Comparison of ENCODE assay signal across 1 cellular context in the genomic region with DNA sequence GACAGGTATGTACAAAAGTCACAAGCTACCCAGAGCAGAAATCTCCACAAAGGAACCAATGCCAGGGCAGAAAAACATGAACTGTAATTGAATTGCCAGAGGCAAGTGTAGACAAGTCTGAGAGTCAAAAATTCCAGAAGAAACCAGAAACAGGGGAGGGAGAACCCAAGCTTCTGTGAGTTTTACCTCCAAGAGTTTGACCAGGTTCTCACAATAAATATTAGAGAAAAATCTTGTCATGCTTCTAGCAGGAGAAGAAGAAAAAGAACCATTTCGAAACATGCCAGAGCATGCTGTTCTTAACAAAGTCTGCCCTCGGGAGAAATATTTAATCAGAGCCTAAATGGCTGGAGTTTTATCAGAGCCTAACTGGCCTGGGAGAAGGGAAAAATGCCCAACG.
TF ChIP-seq lines count a peak whose summit lies in the region.

No MANE protein-coding gene starts in this region.

TF ChIP-seq in SK-N-SH treated with all-trans-retinoic acid at 6 μM for 48 hours, 23 proteins besides CTCF, POLR2A, EP300 and RAD21 (continued from another document):
- no peak for TF ChIP-seq CREB5 (CRISPR knock-in tag; IDR thresholded peaks at IDR 0.05; ENCODE audit: low read depth)
- no peak for TF ChIP-seq RARB (CRISPR knock-in tag; IDR thresholded peaks at IDR 0.05)
- no peak for TF ChIP-seq PPARA (CRISPR knock-in tag; IDR thresholded peaks at IDR 0.05; ENCODE audit: borderline replicate concordance)
- TF ChIP-seq, protein P1, sequence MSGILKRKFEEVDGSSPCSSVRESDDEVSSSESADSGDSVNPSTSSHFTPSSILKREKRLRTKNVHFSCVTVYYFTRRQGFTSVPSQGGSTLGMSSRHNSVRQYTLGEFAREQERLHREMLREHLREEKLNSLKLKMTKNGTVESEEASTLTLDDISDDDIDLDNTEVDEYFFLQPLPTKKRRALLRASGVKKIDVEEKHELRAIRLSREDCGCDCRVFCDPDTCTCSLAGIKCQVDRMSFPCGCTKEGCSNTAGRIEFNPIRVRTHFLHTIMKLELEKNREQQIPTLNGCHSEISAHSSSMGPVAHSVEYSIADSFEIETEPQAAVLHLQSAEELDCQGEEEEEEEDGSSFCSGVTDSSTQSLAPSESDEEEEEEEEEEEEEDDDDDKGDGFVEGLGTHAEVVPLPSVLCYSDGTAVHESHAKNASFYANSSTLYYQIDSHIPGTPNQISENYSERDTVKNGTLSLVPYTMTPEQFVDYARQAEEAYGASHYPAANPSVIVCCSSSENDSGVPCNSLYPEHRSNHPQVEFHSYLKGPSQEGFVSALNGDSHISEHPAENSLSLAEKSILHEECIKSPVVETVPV (CRISPR knock-in tag; IDR thresholded peaks at IDR 0.05), result no peak
- TF ChIP-seq TOX (CRISPR knock-in tag; IDR thresholded peaks at IDR 0.05; ENCODE audit: borderline replicate concordance), result no peak
- TF ChIP-seq CSDC2 (CRISPR knock-in tag; IDR thresholded peaks at IDR 0.05), result no peak
- TF ChIP-seq, protein P2, sequence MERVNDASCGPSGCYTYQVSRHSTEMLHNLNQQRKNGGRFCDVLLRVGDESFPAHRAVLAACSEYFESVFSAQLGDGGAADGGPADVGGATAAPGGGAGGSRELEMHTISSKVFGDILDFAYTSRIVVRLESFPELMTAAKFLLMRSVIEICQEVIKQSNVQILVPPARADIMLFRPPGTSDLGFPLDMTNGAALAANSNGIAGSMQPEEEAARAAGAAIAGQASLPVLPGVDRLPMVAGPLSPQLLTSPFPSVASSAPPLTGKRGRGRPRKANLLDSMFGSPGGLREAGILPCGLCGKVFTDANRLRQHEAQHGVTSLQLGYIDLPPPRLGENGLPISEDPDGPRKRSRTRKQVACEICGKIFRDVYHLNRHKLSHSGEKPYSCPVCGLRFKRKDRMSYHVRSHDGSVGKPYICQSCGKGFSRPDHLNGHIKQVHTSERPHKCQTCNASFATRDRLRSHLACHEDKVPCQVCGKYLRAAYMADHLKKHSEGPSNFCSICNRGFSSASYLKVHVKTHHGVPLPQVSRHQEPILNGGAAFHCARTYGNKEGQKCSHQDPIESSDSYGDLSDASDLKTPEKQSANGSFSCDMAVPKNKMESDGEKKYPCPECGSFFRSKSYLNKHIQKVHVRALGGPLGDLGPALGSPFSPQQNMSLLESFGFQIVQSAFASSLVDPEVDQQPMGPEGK (CRISPR knock-in tag; IDR thresholded peaks at IDR 0.05; ENCODE audit: borderline replicate concordance), result no peak
- no peak for TF ChIP-seq ESRRG (CRISPR knock-in tag; IDR thresholded peaks at IDR 0.05)
- no peak for TF ChIP-seq ZNF70 (CRISPR knock-in tag; IDR thresholded peaks at IDR 0.05)
- no peak for TF ChIP-seq ZC3H10 (CRISPR knock-in tag; IDR thresholded peaks at IDR 0.05)
